In the genomic region with DNA sequence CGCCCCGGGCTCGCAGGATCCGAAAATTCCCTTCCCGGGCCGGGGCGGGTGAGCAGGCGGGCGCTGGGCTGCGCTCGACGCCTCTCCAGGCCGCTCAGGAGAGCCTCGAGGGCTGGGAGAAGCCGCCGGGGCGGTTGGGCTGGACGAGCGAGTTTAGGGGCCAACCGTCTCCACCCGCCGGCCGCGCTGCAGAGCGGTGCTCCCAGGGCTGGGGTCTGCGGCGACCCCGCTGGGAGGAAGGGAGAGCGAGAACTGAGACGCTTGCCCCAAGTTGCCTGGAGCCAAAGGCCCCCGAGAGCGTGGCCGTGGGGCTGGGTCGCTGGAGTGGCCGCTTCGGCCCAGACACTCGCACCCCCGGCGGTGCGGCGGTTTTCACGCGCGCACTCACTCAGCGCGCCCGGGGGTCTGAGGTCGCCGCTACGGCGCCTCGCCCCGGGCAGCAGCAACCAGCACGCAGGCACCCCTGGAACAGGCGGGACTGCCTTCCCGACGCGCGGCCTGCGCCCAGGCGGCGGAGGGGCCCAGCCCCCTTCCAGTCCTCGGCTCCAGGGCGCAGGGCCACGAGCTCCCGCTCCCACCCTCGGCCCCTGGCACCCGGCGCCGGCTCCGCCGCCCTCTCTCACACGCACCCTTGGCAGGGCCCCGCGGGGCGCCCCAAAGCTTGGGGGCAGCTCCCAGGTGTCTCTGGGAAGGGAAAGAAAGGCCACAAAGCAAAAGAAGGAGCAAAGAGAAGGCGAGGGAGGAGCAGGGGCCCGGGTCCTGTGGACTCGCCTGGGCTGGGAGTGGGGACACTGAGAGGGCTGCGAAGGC, we compare ENCODE assay signal across 1 cellular context.
A peak's percentile ranks its signal among the peaks of the same experiment; 100 is the strongest.
TF ChIP-seq lines count a peak whose summit lies in the region.

No MANE protein-coding gene starts in this region.

TF ChIP-seq in HepG2, 621 proteins besides CTCF, POLR2A, EP300 and RAD21:
- TF ChIP-seq, protein P1, sequence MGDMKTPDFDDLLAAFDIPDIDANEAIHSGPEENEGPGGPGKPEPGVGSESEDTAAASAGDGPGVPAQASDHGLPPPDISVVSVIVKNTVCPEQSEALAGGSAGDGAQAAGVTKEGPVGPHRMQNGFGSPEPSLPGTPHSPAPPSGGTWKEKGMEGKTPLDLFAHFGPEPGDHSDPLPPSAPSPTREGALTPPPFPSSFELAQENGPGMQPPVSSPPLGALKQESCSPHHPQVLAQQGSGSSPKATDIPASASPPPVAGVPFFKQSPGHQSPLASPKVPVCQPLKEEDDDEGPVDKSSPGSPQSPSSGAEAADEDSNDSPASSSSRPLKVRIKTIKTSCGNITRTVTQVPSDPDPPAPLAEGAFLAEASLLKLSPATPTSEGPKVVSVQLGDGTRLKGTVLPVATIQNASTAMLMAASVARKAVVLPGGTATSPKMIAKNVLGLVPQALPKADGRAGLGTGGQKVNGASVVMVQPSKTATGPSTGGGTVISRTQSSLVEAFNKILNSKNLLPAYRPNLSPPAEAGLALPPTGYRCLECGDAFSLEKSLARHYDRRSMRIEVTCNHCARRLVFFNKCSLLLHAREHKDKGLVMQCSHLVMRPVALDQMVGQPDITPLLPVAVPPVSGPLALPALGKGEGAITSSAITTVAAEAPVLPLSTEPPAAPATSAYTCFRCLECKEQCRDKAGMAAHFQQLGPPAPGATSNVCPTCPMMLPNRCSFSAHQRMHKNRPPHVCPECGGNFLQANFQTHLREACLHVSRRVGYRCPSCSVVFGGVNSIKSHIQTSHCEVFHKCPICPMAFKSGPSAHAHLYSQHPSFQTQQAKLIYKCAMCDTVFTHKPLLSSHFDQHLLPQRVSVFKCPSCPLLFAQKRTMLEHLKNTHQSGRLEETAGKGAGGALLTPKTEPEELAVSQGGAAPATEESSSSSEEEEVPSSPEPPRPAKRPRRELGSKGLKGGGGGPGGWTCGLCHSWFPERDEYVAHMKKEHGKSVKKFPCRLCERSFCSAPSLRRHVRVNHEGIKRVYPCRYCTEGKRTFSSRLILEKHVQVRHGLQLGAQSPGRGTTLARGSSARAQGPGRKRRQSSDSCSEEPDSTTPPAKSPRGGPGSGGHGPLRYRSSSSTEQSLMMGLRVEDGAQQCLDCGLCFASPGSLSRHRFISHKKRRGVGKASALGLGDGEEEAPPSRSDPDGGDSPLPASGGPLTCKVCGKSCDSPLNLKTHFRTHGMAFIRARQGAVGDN (CRISPR knock-in tag; IDR thresholded peaks at IDR 0.05), result peak; percentile 34; the same call in 1 of the 2 replicates
- TF ChIP-seq MTF2 (CRISPR knock-in tag; IDR thresholded peaks at IDR 0.05; ENCODE audit: borderline replicate concordance) (peak; percentile 82; the same call in 1 of the 2 replicates), EZH2 (conservative IDR thresholded peaks at IDR 0.05; ENCODE audit: low read depth, low read length) (peak; percentile 94), ISL2 (CRISPR knock-in tag; IDR thresholded peaks at IDR 0.05) (no peak), TCF7L2 (IDR thresholded peaks at IDR 0.05; ENCODE audit: low read depth, low read length) (no peak), ZNF777 (CRISPR knock-in tag; IDR thresholded peaks at IDR 0.05) (peak; percentile 50), HOXD1 (CRISPR knock-in tag; IDR thresholded peaks at IDR 0.05) (no peak)
- TF ChIP-seq, protein P2, sequence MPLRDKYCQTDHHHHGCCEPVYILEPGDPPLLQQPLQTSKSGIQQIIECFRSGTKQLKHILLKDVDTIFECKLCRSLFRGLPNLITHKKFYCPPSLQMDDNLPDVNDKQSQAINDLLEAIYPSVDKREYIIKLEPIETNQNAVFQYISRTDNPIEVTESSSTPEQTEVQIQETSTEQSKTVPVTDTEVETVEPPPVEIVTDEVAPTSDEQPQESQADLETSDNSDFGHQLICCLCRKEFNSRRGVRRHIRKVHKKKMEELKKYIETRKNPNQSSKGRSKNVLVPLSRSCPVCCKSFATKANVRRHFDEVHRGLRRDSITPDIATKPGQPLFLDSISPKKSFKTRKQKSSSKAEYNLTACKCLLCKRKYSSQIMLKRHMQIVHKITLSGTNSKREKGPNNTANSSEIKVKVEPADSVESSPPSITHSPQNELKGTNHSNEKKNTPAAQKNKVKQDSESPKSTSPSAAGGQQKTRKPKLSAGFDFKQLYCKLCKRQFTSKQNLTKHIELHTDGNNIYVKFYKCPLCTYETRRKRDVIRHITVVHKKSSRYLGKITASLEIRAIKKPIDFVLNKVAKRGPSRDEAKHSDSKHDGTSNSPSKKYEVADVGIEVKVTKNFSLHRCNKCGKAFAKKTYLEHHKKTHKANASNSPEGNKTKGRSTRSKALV (CRISPR knock-in tag; IDR thresholded peaks at IDR 0.05), result peak; percentile 90
